8 cellular contexts compared by ENCODE assay signal in genomic region chr21:41283211-41283818, GRCh38.
DNase-seq lines count a peak whose midpoint lies in the region; ATAC-seq and TF ChIP-seq lines count a peak whose summit lies in the region.

No MANE protein-coding gene starts in this region.

- H3K9me3 Mint-ChIP-seq in effector memory CD8-positive, alpha-beta T cell, result no peaks in the 10 kb centered on the region
- H3K9me3 Mint-ChIP-seq in memory B cell, result no peaks in the 10 kb centered on the region

- no peaks in the 10 kb centered on the region for H3K4me1 Mint-ChIP-seq in effector memory CD8-positive, alpha-beta T cell (ENCODE audit: low read depth in 2 of 2)
- H3K4me1 Mint-ChIP-seq in memory B cell, result peaks cover 3% of the 10 kb centered on the region

- peak; percentile 97 for TF ChIP-seq CTCF in VCaP (conservative IDR thresholded peaks at IDR 0.05)

- ATAC-seq in HG03045 (IDR thresholded peaks at IDR 0.05; ENCODE audit: unreplicated experiment) (peak; percentile 56), memory B cell (ENCODE audit: low read depth) (peak; percentile 97), HG03439 (IDR thresholded peaks at IDR 0.05; ENCODE audit: unreplicated experiment) (no peak)
- peak; percentile 85 for ATAC-seq in effector memory CD8-positive, alpha-beta T cell (replicated peaks)

- H3K4me3 Mint-ChIP-seq in effector memory CD8-positive, alpha-beta T cell, result no peak overlapping the region
- no peak overlapping the region for H3K4me3 Mint-ChIP-seq in memory B cell

- no peaks in the 10 kb centered on the region for H3K36me3 Mint-ChIP-seq in effector memory CD8-positive, alpha-beta T cell (ENCODE audit: insufficient read depth)
- H3K36me3 Mint-ChIP-seq in memory B cell, result no peaks in the 10 kb centered on the region

- DNase-seq in GF-D8 (lab: John Stamatoyannopoulos, UW), result peak; percentile 47
- peak; percentile 77 for DNase-seq in NCI-H2227 (lab: John Stamatoyannopoulos, UW; ENCODE audit: unreplicated experiment)
- DNase-seq in effector memory CD8-positive, alpha-beta T cell, result peak; percentile 39 to 56 (median 50)
- DNase-seq in memory B cell (ENCODE audit: low spot score in 2 of 2), result peak; percentile 35 to 64
- DNase-seq in substantia nigra (lab: John Stamatoyannopoulos, UW), result peak in 26 of 49 donors; percentile 1 to 61 (median 18)

- H3K27ac Mint-ChIP-seq in effector memory CD8-positive, alpha-beta T cell, result no peak overlapping the region
- H3K27ac Mint-ChIP-seq in memory B cell, result no peak overlapping the region

- H3K27ac ChIP-seq in VCaP (no peak overlapping the region), substantia nigra (ENCODE audit: low read depth, low read length, poor library complexity, severe bottlenecking) (no peak overlapping the region)

- H3K27me3 Mint-ChIP-seq in effector memory CD8-positive, alpha-beta T cell, result peaks cover 25 to 48% of the 10 kb centered on the region in 2 donors
- no peaks in the 10 kb centered on the region for H3K27me3 Mint-ChIP-seq in memory B cell

Comparison
In these comparisons a context has a peak if more than half of its experiments do, and no peak if none do; other contexts are left out.
1. DNase-seq: peak in every context shown above with its lines; median percentile 77 in NCI-H2227; 50 in effector memory CD8-positive, alpha-beta T cell; 50 in memory B cell; 47 in GF-D8; 18 in substantia nigra.